1 cellular context compared by ENCODE assay signal in genomic region chr7:134948736-134949135, GRCh38.
TF ChIP-seq lines count a peak whose summit lies in the region.

No MANE protein-coding gene starts in this region.

TF ChIP-seq in IMR-90, 13 proteins besides CTCF, POLR2A, EP300 and RAD21:
- peak; percentile 70 for TF ChIP-seq CEBPB (IDR thresholded peaks at IDR 0.05; ENCODE audit: low read depth, low read length)
- no peak for TF ChIP-seq NFE2L2 (IDR thresholded peaks at IDR 0.05; ENCODE audit: low read depth, low read length)
- no peak for TF ChIP-seq CHD1 (IDR thresholded peaks at IDR 0.05; ENCODE audit: low read depth, low read length)
- no peak for TF ChIP-seq ELK1 (IDR thresholded peaks at IDR 0.05; ENCODE audit: borderline replicate concordance, low read depth, low read length)
